In genomic region chr21:15943009-15943666, GRCh38 we compare ENCODE assay signal across 23 cellular contexts.
A peak's percentile ranks its signal among the peaks of the same experiment; 100 is the strongest.
DNase-seq lines count a peak whose midpoint lies in the region; ATAC-seq, FAIRE-seq and TF ChIP-seq lines count a peak whose summit lies in the region.
"Had no signal": no experiment of that assay in that cellular context is flagged by ENCODE, and none has a peak within 500 bp of the region (broad histone marks: within the 10 kb centered on the region; RNA-seq: fewer than 3 reads in every experiment).

No MANE protein-coding gene starts in this region.

- H3K27me3 Mint-ChIP-seq in activated T-cell treated with anti-CD3 and anti-CD28 coated beads, Interleukin-2, amount 50 U/mL, for 4 hours (ENCODE audit: low read depth) = peaks cover 2% of the 10 kb centered on the region
- H3K27me3 Mint-ChIP-seq: type B pancreatic cell had no signal

- no peak overlapping the region for H3K27ac Mint-ChIP-seq in activated naive CD4-positive, alpha-beta T cell treated with anti-CD3 and anti-CD28 coated beads, Interleukin-2, amount 50 U/mL, for 72 hours
- H3K27ac Mint-ChIP-seq: CD8-positive, alpha-beta T cell; H9; T-helper 1 cell treated with Interleukin-12 subunit alpha and Interleukin-12 subunit beta and Interleukin-4 antibody, amounts not matched to agents 30 μg/mL and 1 μg/mL, for 36 hours; type B pancreatic cell had no signal

- intact Hi-C loops in left lung (cut with DNase I) = no loop called here

- no peak overlapping the region for H2AFZ ChIP-seq in GM23248

- H3K4me1 ChIP-seq in GM23248 (ENCODE audit: insufficient read depth) = no peaks in the 10 kb centered on the region
- H3K4me1 ChIP-seq in left lung = no peaks in the 10 kb centered on the region
- H3K4me1 ChIP-seq in upper lobe of left lung = no peaks in the 10 kb centered on the region
- H3K4me1 ChIP-seq: lower lobe of right lung, SJCRH30, stomach had no signal

- no peak for TF ChIP-seq POLR2A in upper lobe of left lung (IDR thresholded peaks at IDR 0.05)

- H3K9me3 ChIP-seq in GM23248 (ENCODE audit: low read depth) (no peaks in the 10 kb centered on the region), left lung (no peaks in the 10 kb centered on the region), upper lobe of left lung (no peaks in the 10 kb centered on the region)
- H3K9me3 ChIP-seq: esophagus squamous epithelium, lower lobe of right lung, SJCRH30, stomach had no signal

- FAIRE-seq in RCC 7860 (lab: Jason Lieb, UNC) = peak; percentile 93

- no peak overlapping the region for H3K27ac ChIP-seq in GM23248
- no peak overlapping the region for H3K27ac ChIP-seq in left lung
- H3K27ac ChIP-seq in upper lobe of left lung = no peak overlapping the region
- H3K27ac ChIP-seq: esophagus squamous epithelium, lower lobe of right lung, SJCRH30, stomach had no signal

- H3K9me3 Mint-ChIP-seq in activated T-cell treated with anti-CD3 and anti-CD28 coated beads, Interleukin-2, amount 50 U/mL, for 4 hours = no peaks in the 10 kb centered on the region
- H3K9me3 Mint-ChIP-seq in activated naive CD4-positive, alpha-beta T cell treated with anti-CD3 and anti-CD28 coated beads, Interleukin-2, amount 50 U/mL, for 72 hours = no peaks in the 10 kb centered on the region
- H3K9me3 Mint-ChIP-seq: CD8-positive, alpha-beta T cell; H9; T-helper 1 cell treated with Interleukin-12 subunit alpha and Interleukin-12 subunit beta and Interleukin-4 antibody, amounts not matched to agents 30 μg/mL and 1 μg/mL, for 36 hours; type B pancreatic cell had no signal

- no peaks in the 10 kb centered on the region for H3K36me3 ChIP-seq in GM23248 (ENCODE audit: low read depth)
- no peaks in the 10 kb centered on the region for H3K36me3 ChIP-seq in left lung
- no peaks in the 10 kb centered on the region for H3K36me3 ChIP-seq in upper lobe of left lung
- H3K36me3 ChIP-seq: esophagus squamous epithelium, lower lobe of right lung, SJCRH30, stomach had no signal

- DNase-seq in GM23248 (peak; percentile 53), RCC 7860 (ENCODE audit: low spot score) (peak; percentile 39), dermis blood vessel endothelial cell (peak; percentile 19), left lung (no peak), upper lobe of left lung (no peak)
- no peak for DNase-seq in activated T-cell treated with anti-CD3 and anti-CD28 coated beads, Interleukin-2, amount 50 U/mL, for 4 hours
- DNase-seq in activated naive CD4-positive, alpha-beta T cell treated with anti-CD3 and anti-CD28 coated beads, Interleukin-2, amount 50 U/mL, for 72 hours (ENCODE audit: low spot score in 2 of 2) = no peak
- no peak for DNase-seq in activated naive CD4-positive, alpha-beta T cell treated with anti-CD3 and anti-CD28 coated beads, Interleukin-2, amount 50 U/mL, for 16 hours
- DNase-seq: activated CD4-positive, alpha-beta T cell treated with anti-CD3 and anti-CD28 coated beads, Interleukin-2, amount 50 U/mL, for 4 hours; amniotic stem cell; CD8-positive, alpha-beta T cell; DMS79; esophagus squamous epithelium; H9; lower lobe of right lung; MM.1S; NCI-H1694; NCI-H748 treated with DMSO at 0.1 percent for 48 hours; SJCRH30; stimulated activated CD4-positive, alpha-beta T cell treated with anti-CD3 and anti-CD28 coated beads, Interleukin-12 subunit alpha, Interleukin-12 subunit beta, amount 100 ng/mL, for 4 hours; stomach had no signal

- ATAC-seq in left lung = peak; percentile 70
- ATAC-seq in activated T-cell treated with anti-CD3 and anti-CD28 coated beads, Interleukin-2, amount 50 U/mL, for 4 hours = no peak
- ATAC-seq in activated naive CD4-positive, alpha-beta T cell treated with anti-CD3 and anti-CD28 coated beads, Interleukin-2, amount 50 U/mL, for 72 hours = no peak
- ATAC-seq in upper lobe of left lung (ENCODE audit: low FRiP score in 2 of 2) = no peak
- ATAC-seq: CD8-positive, alpha-beta T cell; lower lobe of right lung had no signal

- no peaks in the 10 kb centered on the region for H3K79me2 ChIP-seq in GM23248 (ENCODE audit: insufficient read depth)

- H3K4me1 Mint-ChIP-seq in activated T-cell treated with anti-CD3 and anti-CD28 coated beads, Interleukin-2, amount 50 U/mL, for 4 hours (ENCODE audit: low read depth) = no peaks in the 10 kb centered on the region

- no peak for TF ChIP-seq CTCF in left lung (IDR thresholded peaks at IDR 0.05)
- no peak for TF ChIP-seq CTCF in upper lobe of left lung (IDR thresholded peaks at IDR 0.05)

- no peaks in the 10 kb centered on the region for H3K9me2 ChIP-seq in GM23248 (ENCODE audit: insufficient read depth)

- in situ Hi-C loops in GM23248 (cut with MboI) = no loop called here

- no peak overlapping the region for H3K4me2 ChIP-seq in GM23248 (ENCODE audit: unreplicated experiment)

- peaks cover 8% of the 10 kb centered on the region; the same call in 1 of the 2 replicates for H3F3A ChIP-seq in GM23248 (ENCODE audit: insufficient read depth)

- WGBS in GM23248 (ENCODE audit: low coverage in 1 of 2, low lambda C conversion rate in 2 of 2, missing lambda C conversion rate in 2 of 2), 2 experiments = 64 to 66% methylated on average over 4 of the region's 4 CpGs
- WGBS in upper lobe of left lung, 2 donors = 82 to 83% methylated on average over 4 of the region's 4 CpGs

- no peak for TF ChIP-seq EP300 in upper lobe of left lung (IDR thresholded peaks at IDR 0.05)

- no peaks in the 10 kb centered on the region for H3K36me3 Mint-ChIP-seq in activated T-cell treated with anti-CD3 and anti-CD28 coated beads, Interleukin-2, amount 50 U/mL, for 4 hours (ENCODE audit: insufficient read depth)
- no peaks in the 10 kb centered on the region for H3K36me3 Mint-ChIP-seq in activated naive CD4-positive, alpha-beta T cell treated with anti-CD3 and anti-CD28 coated beads, Interleukin-2, amount 50 U/mL, for 72 hours
- H3K36me3 Mint-ChIP-seq: CD8-positive, alpha-beta T cell; type B pancreatic cell had no signal

- H3K4me3 ChIP-seq in GM23248 (no peak overlapping the region), left lung (no peak overlapping the region), upper lobe of left lung (no peak overlapping the region)
- H3K4me3 ChIP-seq: esophagus squamous epithelium, lower lobe of right lung, SJCRH30, stomach had no signal

- no peak overlapping the region for H3K4me3 Mint-ChIP-seq in activated T-cell treated with anti-CD3 and anti-CD28 coated beads, Interleukin-2, amount 50 U/mL, for 4 hours
- H3K4me3 Mint-ChIP-seq: CD8-positive, alpha-beta T cell; H9; T-helper 1 cell treated with Interleukin-12 subunit alpha and Interleukin-12 subunit beta and Interleukin-4 antibody, amounts not matched to agents 30 μg/mL and 1 μg/mL, for 36 hours; type B pancreatic cell had no signal

- no peak overlapping the region for H3K9ac ChIP-seq in GM23248

- H3K27me3 ChIP-seq in GM23248 (replicated peaks; ENCODE audit: insufficient read depth) (no peaks in the 10 kb centered on the region), left lung (no peaks in the 10 kb centered on the region), upper lobe of left lung (no peaks in the 10 kb centered on the region)
- H3K27me3 ChIP-seq: esophagus squamous epithelium, SJCRH30, stomach had no signal

- H4K20me1 ChIP-seq in GM23248 (ENCODE audit: insufficient read depth) = no peaks in the 10 kb centered on the region

Comparison
In these comparisons a context has a peak if more than half of its experiments do, and no peak if none do; other contexts are left out.
1. DNase-seq: peak in GM23248 (single experiment), RCC 7860 (single experiment) and dermis blood vessel endothelial cell (single experiment); none in left lung (0 of 2), activated T-cell treated with anti-CD3 and anti-CD28 coated beads, Interleukin-2, amount 50 U/mL, for 4 hours (single experiment), activated naive CD4-positive, alpha-beta T cell treated with anti-CD3 and anti-CD28 coated beads, Interleukin-2, amount 50 U/mL, for 72 hours (0 of 2), activated naive CD4-positive, alpha-beta T cell treated with anti-CD3 and anti-CD28 coated beads, Interleukin-2, amount 50 U/mL, for 16 hours (single experiment) and upper lobe of left lung (0 of 2).